6 cellular contexts compared by ENCODE assay signal in genomic region chr6:139999661-140000060, GRCh38.
A peak's percentile ranks its signal among the peaks of the same experiment; 100 is the strongest.
DNase-seq lines count a peak whose midpoint lies in the region; ATAC-seq, FAIRE-seq and TF ChIP-seq lines count a peak whose summit lies in the region.
"Not testable (repeated sequence)": the region's sequence is repeated elsewhere in the genome, so short reads cannot be mapped to it uniquely, and the experiment has no call there.

No MANE protein-coding gene starts in this region.

- ATAC-seq in upper lobe of right lung = not testable (repeated sequence)

- H4K91ac ChIP-seq in mesenchymal stem cell (ENCODE audit: low read length); trophoblast cell (ENCODE audit: low read depth, low read length): not testable (repeated sequence)

- not testable (repeated sequence) for H3K79me2 ChIP-seq in trophoblast cell (ENCODE audit: control insufficient read depth, insufficient read depth, low read length, poor library complexity)

- H3K14ac ChIP-seq in mesenchymal stem cell (ENCODE audit: low read length in 2 of 2); trophoblast cell (ENCODE audit: low read length): not testable (repeated sequence)

- H3K4ac ChIP-seq in mesenchymal stem cell (ENCODE audit: low read depth in 1 of 2, low read length in 2 of 2); trophoblast cell (ENCODE audit: low read depth, low read length): not testable (repeated sequence)

- not testable (repeated sequence) for TF ChIP-seq CTCF in kidney (IDR thresholded peaks at IDR 0.05; ENCODE audit: borderline replicate concordance, extremely low read depth, insufficient read depth); testis (IDR thresholded peaks at IDR 0.05); upper lobe of right lung (IDR thresholded peaks at IDR 0.05)

- 98% methylated on average over 18 of the region's 18 CpGs for WGBS in mesenchymal stem cell
- no CpG with 5 or more reads among the region's 18 CpGs for WGBS in trophoblast cell (ENCODE audit: extremely low coverage, insufficient coverage, insufficient read length)
- WGBS in testis, 2 donors = 64 to 77% methylated on average over 5 to 16 of the region's 18 CpGs

- intact Hi-C loops in kidney (cut with DNase I); testis (cut with DNase I; ENCODE audit: low total_unique reads); upper lobe of right lung (cut with DNase I): not testable (repeated sequence)
- intact Hi-C loops in posterior vena cava (cut with DNase I) = loop anchor here in 1 of 2 donors (5.0 kb wide), 1 partner anchor 163 kb away; no protein-coding TSS in a partner anchor

- not testable (repeated sequence) for H3K4me3 ChIP-seq in kidney (ENCODE audit: low read length in 2 of 2); mesenchymal stem cell (ENCODE audit: insufficient read depth in 1 of 2, low read depth in 1 of 2, low read length in 2 of 2); trophoblast cell (ENCODE audit: low read depth, low read length); upper lobe of right lung
- H3K4me3 ChIP-seq in testis = peak overlapping the region; percentile 24 to 32

- H3K27me3 ChIP-seq in mesenchymal stem cell (ENCODE audit: control insufficient read depth in 1 of 2, insufficient read depth in 1 of 2, low read length in 2 of 2); trophoblast cell (ENCODE audit: insufficient read depth, low read length); testis; upper lobe of right lung: not testable (repeated sequence)

- TF ChIP-seq POLR2A in testis (IDR thresholded peaks at IDR 0.05) = not testable (repeated sequence)

- H3K4me2 ChIP-seq in mesenchymal stem cell (ENCODE audit: low read length, poor library complexity, severe bottlenecking); trophoblast cell (ENCODE audit: low read length): not testable (repeated sequence)

- not testable (repeated sequence) for H3K27ac ChIP-seq in kidney (ENCODE audit: low read depth in 2 of 2, low read length in 2 of 2); mesenchymal stem cell (ENCODE audit: low read length, poor library complexity, severe bottlenecking); trophoblast cell (ENCODE audit: low read depth, low read length); testis; upper lobe of right lung

- not testable (repeated sequence) for H2AK5ac ChIP-seq in mesenchymal stem cell (ENCODE audit: low read length, severe bottlenecking); trophoblast cell (ENCODE audit: low read length)

- not testable (repeated sequence) for H3K4me1 ChIP-seq in kidney (ENCODE audit: control insufficient read depth in 1 of 2, insufficient read depth in 1 of 2, low read depth in 1 of 2, low read length in 2 of 2); mesenchymal stem cell (ENCODE audit: control insufficient read depth, insufficient read depth, low read depth, low read length); trophoblast cell (ENCODE audit: control insufficient read depth in 1 of 2, insufficient read depth in 2 of 2, low read length in 2 of 2); testis; upper lobe of right lung

- not testable (repeated sequence) for H2BK12ac ChIP-seq in mesenchymal stem cell (ENCODE audit: low read length in 2 of 2); trophoblast cell (ENCODE audit: low read length)

- not testable (repeated sequence) for H3K9me3 ChIP-seq in kidney (ENCODE audit: control insufficient read depth in 1 of 2, low read length in 2 of 2); mesenchymal stem cell (ENCODE audit: control insufficient read depth, low read length); trophoblast cell (ENCODE audit: insufficient read depth, low read depth, low read length); testis; upper lobe of right lung

- H4K8ac ChIP-seq in mesenchymal stem cell (ENCODE audit: low read length); trophoblast cell (ENCODE audit: low read depth, low read length): not testable (repeated sequence)

- not testable (repeated sequence) for H3K9ac ChIP-seq in kidney (ENCODE audit: low read length in 2 of 2); mesenchymal stem cell (ENCODE audit: low read length); trophoblast cell (ENCODE audit: low read length)

- not testable (repeated sequence) for H4K12ac ChIP-seq in trophoblast cell (ENCODE audit: low read depth, low read length)

- not testable (repeated sequence) for FAIRE-seq in kidney (lab: Jason Lieb, UNC)

- not testable (repeated sequence) for H3K18ac ChIP-seq in mesenchymal stem cell (ENCODE audit: low read depth in 1 of 2, low read length in 2 of 2); trophoblast cell (ENCODE audit: low read length)

- not testable (repeated sequence) for H2BK5ac ChIP-seq in mesenchymal stem cell (ENCODE audit: low read depth, low read length, poor library complexity, severe bottlenecking); trophoblast cell (ENCODE audit: low read depth, low read length, poor library complexity)

- peak overlapping the region; percentile 83 for H2BK15ac ChIP-seq in mesenchymal stem cell (ENCODE audit: low read depth, poor library complexity, severe bottlenecking)

- not testable (repeated sequence) for H3K36me3 ChIP-seq in kidney (ENCODE audit: control insufficient read depth in 1 of 2, insufficient read depth in 2 of 2, low read length in 2 of 2); mesenchymal stem cell (ENCODE audit: control insufficient read depth in 1 of 2, insufficient read depth in 2 of 2, low read depth in 1 of 2, low read length in 2 of 2); trophoblast cell (ENCODE audit: control insufficient read depth in 1 of 2, insufficient read depth in 2 of 2, low read length in 2 of 2); testis (ENCODE audit: low read depth, missing control alignments); upper lobe of right lung

- H3K23ac ChIP-seq in mesenchymal stem cell (ENCODE audit: low read length in 2 of 2); trophoblast cell (ENCODE audit: low read length): not testable (repeated sequence)

- H3K79me1 ChIP-seq in mesenchymal stem cell (replicated peaks; ENCODE audit: low read length, poor library complexity, severe bottlenecking); trophoblast cell (ENCODE audit: low read length): not testable (repeated sequence)

- DNase-seq in kidney (peak; percentile 51), posterior vena cava (ENCODE audit: low spot score) (peak; percentile 68), upper lobe of right lung (peak; percentile 33)
- not testable (repeated sequence) for DNase-seq in mesenchymal stem cell, trophoblast cell, testis

- not testable (repeated sequence) for H2AFZ ChIP-seq in mesenchymal stem cell (ENCODE audit: low read depth, low read length); trophoblast cell (ENCODE audit: insufficient read depth, low read length, poor library complexity)

- not testable (repeated sequence) for H2BK120ac ChIP-seq in mesenchymal stem cell (ENCODE audit: low read depth, low read length)
- H2BK120ac ChIP-seq in trophoblast cell (ENCODE audit: insufficient read depth, low read length, poor library complexity) = peak overlapping the region; percentile 17
